In the genomic region with DNA sequence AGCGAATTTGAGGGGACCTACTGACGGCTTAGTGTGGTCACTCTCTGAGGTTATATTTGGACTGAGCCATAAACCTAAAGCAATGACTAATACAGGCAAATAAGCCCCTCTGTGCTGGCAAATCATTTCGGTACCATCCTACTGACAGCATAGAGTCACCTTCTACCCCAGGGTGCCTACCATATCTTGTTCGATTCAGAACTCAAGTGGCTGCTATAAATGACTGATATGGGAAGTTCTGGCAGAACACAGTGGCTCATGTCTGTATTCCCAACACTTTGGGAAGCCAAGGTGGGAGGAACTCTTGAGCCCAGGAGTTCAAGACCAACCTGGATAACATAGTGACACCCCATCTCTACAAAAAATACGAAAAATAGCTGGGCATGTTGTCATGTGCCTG, we compare ENCODE assay signal across 22 cellular contexts.
"Had no signal": no experiment of that assay in that cellular context is flagged by ENCODE, and none has a peak within 500 bp of the region (broad histone marks: within the 10 kb centered on the region; RNA-seq: fewer than 3 reads in every experiment).

No MANE protein-coding gene starts in this region.

- H3K4me1 ChIP-seq: colonic mucosa, esophagus muscularis mucosa, foreskin keratinocyte, gastroesophageal sphincter, heart left ventricle, left lung, lower lobe of right lung had no signal

- H3K9me3 Mint-ChIP-seq: dendritic cell treated with granulocyte-macrophage colony-stimulating factor and Interleukin-4, amounts not matched to agents 40 ng/mL and 50 ng/mL, for 4 days; immature natural killer cell; mesothelial cell of epicardium had no signal

- H3K27ac ChIP-seq: colonic mucosa, esophagus muscularis mucosa, foreskin keratinocyte, gastroesophageal sphincter, heart left ventricle, hepatocyte, left lung, lower lobe of right lung had no signal

- H3K36me3 ChIP-seq: colonic mucosa, esophagus muscularis mucosa, gastroesophageal sphincter, heart left ventricle, left lung, lower lobe of right lung had no signal

- H3K4me3 Mint-ChIP-seq: dendritic cell treated with granulocyte-macrophage colony-stimulating factor and Interleukin-4, amounts not matched to agents 40 ng/mL and 50 ng/mL, for 4 days; immature natural killer cell; mesothelial cell of epicardium had no signal

- H3K9me3 ChIP-seq: colonic mucosa, esophagus muscularis mucosa, gastroesophageal sphincter, left lung, lower lobe of right lung had no signal

- H3K36me3 Mint-ChIP-seq: immature natural killer cell, mesothelial cell of epicardium had no signal

- H3K27me3 ChIP-seq: colonic mucosa, esophagus muscularis mucosa, foreskin keratinocyte, gastroesophageal sphincter, hepatocyte, left lung had no signal

- H3K27ac Mint-ChIP-seq: dendritic cell treated with granulocyte-macrophage colony-stimulating factor and Interleukin-4, amounts not matched to agents 40 ng/mL and 50 ng/mL, for 4 days; immature natural killer cell; mesothelial cell of epicardium had no signal

- DNase-seq: colonic mucosa; cortex of kidney; effector memory CD4-positive, alpha-beta T cell; foreskin keratinocyte; heart left ventricle; hypothalamus; immature natural killer cell; islet precursor cell; kidney; kidney glomerular epithelial cell; left colon; left lung; left ventricle myocardium superior; lower lobe of right lung; mesenchymal stem cell had no signal

- H3K4me3 ChIP-seq: colonic mucosa, esophagus muscularis mucosa, gastroesophageal sphincter, heart left ventricle, hepatocyte, left lung, lower lobe of right lung had no signal

- FAIRE-seq: endothelial cell of umbilical vein, frontal cortex, kidney had no signal

- H3K79me2 ChIP-seq: hepatocyte had no signal

- H3K4me2 ChIP-seq: hepatocyte had no signal

- H3K4me1 Mint-ChIP-seq: immature natural killer cell had no signal

- H2AFZ ChIP-seq: hepatocyte had no signal
